Comparison of ENCODE assay signal across 9 cellular contexts in the genomic region with DNA sequence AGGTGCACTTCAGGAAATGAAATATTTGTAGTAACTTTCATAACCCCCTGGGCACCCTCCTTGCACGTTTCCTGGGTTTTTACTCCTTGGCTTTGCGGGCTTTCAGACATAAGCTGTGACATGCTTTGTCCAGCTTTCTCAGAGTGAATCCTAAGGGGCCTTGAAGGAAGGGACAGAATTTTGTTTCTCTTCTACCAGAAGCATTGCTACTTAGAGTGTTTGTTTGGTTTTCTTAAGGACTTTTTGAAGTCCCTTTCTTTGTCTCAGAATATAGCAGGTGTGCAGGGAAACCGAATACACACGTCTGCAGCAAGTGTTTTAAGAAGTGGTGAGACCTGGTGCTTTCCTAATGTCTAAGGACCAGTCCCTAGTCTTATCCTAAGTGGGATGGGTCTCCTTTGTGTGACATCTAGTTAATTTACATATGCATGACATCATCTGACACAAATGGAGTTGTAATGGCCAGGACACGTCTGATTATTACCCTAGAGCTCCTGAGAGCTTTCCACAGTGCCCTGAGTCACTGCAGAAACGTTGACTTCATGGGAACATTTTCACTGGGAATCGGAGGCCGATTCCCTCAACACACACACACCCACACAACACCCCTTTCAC. TPM values are rescaled to one million over a fixed set of nuclear protein-coding genes. Genes with fewer than 3 reads are reported as not detected.
DNase-seq lines count a peak whose midpoint lies in the region; ATAC-seq, FAIRE-seq and TF ChIP-seq lines count a peak whose summit lies in the region.
"Had no signal": no experiment of that assay in that cellular context is flagged by ENCODE, and none has a peak within 500 bp of the region (broad histone marks: within the 10 kb centered on the region; RNA-seq: fewer than 3 reads in every experiment).

No MANE protein-coding gene starts in this region.

- no peak for TF ChIP-seq RAD21 in GM12878 (IDR thresholded peaks at IDR 0.05; ENCODE audit: insufficient read depth, low read depth, low read length)

- H3K4me3 ChIP-seq in GM12878 (no peak overlapping the region), Karpas-422 (ENCODE audit: low read length) (no peak overlapping the region)

- H3K4me2 ChIP-seq in GM12878 (ENCODE audit: control insufficient read depth, insufficient read depth) (no peak overlapping the region), Karpas-422 (ENCODE audit: low read depth, low read length, poor library complexity, severe bottlenecking) (no peak overlapping the region)

- no TSS peak for BruUV-seq in GM12878 (replicated peaks; lab: Mats Ljungman, UMichigan)

- H2AFZ ChIP-seq in GM12878 (ENCODE audit: control insufficient read depth, low read depth, low read length): 0 out of 2 replicates have a peak overlapping the region, but pooled peaks have one; percentile 23
- H2AFZ ChIP-seq in Karpas-422 (ENCODE audit: low read length): no peak overlapping the region

- H3K9me3 ChIP-seq in GM12878 (replicated peaks; ENCODE audit: control insufficient read depth, insufficient read depth, low read length): no peaks in the 10 kb centered on the region
- no peaks in the 10 kb centered on the region for H3K9me3 ChIP-seq in Karpas-422 (ENCODE audit: low read length)

- ATAC-seq in GM18502 (IDR thresholded peaks at IDR 0.05; ENCODE audit: poor library complexity, unreplicated experiment): peak; percentile 18
- ATAC-seq in HG03095 (IDR thresholded peaks at IDR 0.05; ENCODE audit: unreplicated experiment): peak; percentile 31
- ATAC-seq in GM12878: no peak
- ATAC-seq in GM18517 (IDR thresholded peaks at IDR 0.05; ENCODE audit: unreplicated experiment): no peak
- no peak for ATAC-seq in HG03469 (IDR thresholded peaks at IDR 0.05; ENCODE audit: unreplicated experiment)

- intact Hi-C loops in GM12878 (cut with micrococcal nuclease; ENCODE audit: unreplicated experiment): no loop called here

- H3K79me2 ChIP-seq in GM12878 (ENCODE audit: control insufficient read depth, insufficient read depth, low read length) (no peaks in the 10 kb centered on the region), Karpas-422 (ENCODE audit: low read length) (no peaks in the 10 kb centered on the region)

- TF ChIP-seq POLR2A in GM12878 (IDR thresholded peaks at IDR 0.05; ENCODE audit: low read depth, low read length): no peak

- no peak for DNase-seq in GM12878 (ENCODE audit: low read depth, low spot score)
- DNase-seq in left kidney (ENCODE audit: low read depth, low spot score): peak; percentile 42
- DNase-seq in superior temporal gyrus (ENCODE audit: extremely low spot score): peak; percentile 44
- no peak for DNase-seq in Karpas-422

- H3K36me3 ChIP-seq in GM12878 (ENCODE audit: control insufficient read depth in 2 of 2, insufficient read depth in 2 of 2, low read length in 1 of 2): no peaks in the 10 kb centered on the region
- H3K36me3 ChIP-seq in Karpas-422 (ENCODE audit: insufficient read depth, low read length): no peaks in the 10 kb centered on the region

- peak; percentile 80 for FAIRE-seq in GM12878 (lab: Jason Lieb, UNC)
- FAIRE-seq: frontal cortex had no signal

- SMC1A ChIA-PET in GM12878 (lab: Charles Lee; ENCODE audit: uncharacterized antibody, unreplicated experiment): no interaction called here

- no peak overlapping the region for H3K27ac ChIP-seq in GM12878 (ENCODE audit: control insufficient read depth, insufficient read depth)
- no peak overlapping the region for H3K27ac ChIP-seq in Karpas-422 (ENCODE audit: low read length)

- no peaks in the 10 kb centered on the region for H3K9me2 ChIP-seq in Karpas-422 (replicated peaks; ENCODE audit: insufficient read depth, low read length)

- no peak for TF ChIP-seq EP300 in GM12878 (IDR thresholded peaks at IDR 0.05; ENCODE audit: borderline replicate concordance in 1 of 2, control insufficient read depth in 1 of 2, low read depth in 2 of 2, low read length in 2 of 2)

- POLR2A ChIA-PET in GM12878 (lab: Charles Lee): no interaction called here

- CTCF ChIA-PET in GM12878 (lab: Yijun Ruan, JAX): no interaction called here

- no peaks in the 10 kb centered on the region; the same call in 1 of the 2 replicates for H4K20me1 ChIP-seq in GM12878 (ENCODE audit: control insufficient read depth, insufficient read depth)
- H4K20me1 ChIP-seq in Karpas-422 (ENCODE audit: insufficient read depth, low read depth, low read length): no peaks in the 10 kb centered on the region

- 24% methylated on average over 8 of the region's 8 CpGs for WGBS in GM12878 (ENCODE audit: insufficient coverage, insufficient replicate concordance, low lambda C conversion rate, missing lambda C conversion rate)

- no peak for TF ChIP-seq CTCF in GM12878 (IDR thresholded peaks at IDR 0.05 in 2 of 3, conservative IDR thresholded peaks at IDR 0.05 in 1 of 3; ENCODE audit: control insufficient read depth in 2 of 3, extremely low read depth in 1 of 3, insufficient read depth in 1 of 3, low read depth in 3 of 3, low read length in 3 of 3)

- in situ Hi-C loops in GM12878 (cut with MboI): no loop called here

- RAD21 ChIA-PET in GM12878 (lab: Charles Lee; ENCODE audit: unreplicated experiment): no interaction called here

- no peak overlapping the region for H3K9ac ChIP-seq in GM12878 (ENCODE audit: control insufficient read depth, insufficient read depth, low read length)
- no peak overlapping the region for H3K9ac ChIP-seq in Karpas-422 (ENCODE audit: low read length)

- peaks cover 3% of the 10 kb centered on the region; the same call in 1 of the 2 replicates for H3K4me1 ChIP-seq in GM12878 (ENCODE audit: control insufficient read depth, insufficient read depth, low read length)
- H3K4me1 ChIP-seq in Karpas-422 (ENCODE audit: low read length): no peaks in the 10 kb centered on the region

- H3K27me3 ChIP-seq in GM12878 (replicated peaks in 1 of 2; ENCODE audit: control insufficient read depth in 2 of 2, insufficient read depth in 2 of 2, low read length in 1 of 2) (peaks cover 2 to 10% of the 10 kb centered on the region in 2 experiments), Karpas-422 (ENCODE audit: low read length) (no peaks in the 10 kb centered on the region)

TF ChIP-seq in GM12878, 131 proteins besides CTCF, POLR2A, EP300 and RAD21:
- TF ChIP-seq CHD2 (IDR thresholded peaks at IDR 0.05; ENCODE audit: borderline replicate concordance, low read depth, low read length): no peak
- TF ChIP-seq EZH2 (IDR thresholded peaks at IDR 0.05; ENCODE audit: borderline replicate concordance, control insufficient read depth, low read depth, low read length): 0 out of 2 replicates have a peak, but pooled peaks have one; percentile 40

RNA-seq across cellular contexts. Expression of a gene that starts 1.3 kb away (rescaled TPM):
- not detected in 2 replicates for total RNA-seq in GM12878 (2013; cell fraction: nucleolus; rRNA removed)
- 0.76 and 1.0 TPM in 2 replicates for total RNA-seq in GM12878 (2014; rRNA removed)
- 0.49 and 0.92 TPM in 2 replicates for total RNA-seq in GM12878 (2014; rRNA removed; fragmentation: Illumina TruSeq; extraction: Trizol)
- total RNA-seq in GM12878 (2021): 0.38 and 0.53 TPM in 2 replicates
- polyA plus RNA-seq in GM12878 (2011; ENCODE audit: low read depth): 1.1 TPM
- 0.10 and 0.57 TPM in 2 replicates for polyA plus RNA-seq in GM12878 (2011; rRNA removed)
- polyA plus RNA-seq in GM12878 (2011; cell fraction: cytosol; rRNA removed): 0.25 and 0.32 TPM in 2 replicates
- 0.34 and 0.51 TPM in 2 replicates for polyA plus RNA-seq in GM12878 (2011; cell fraction: nucleus; rRNA removed)
- 0.73 TPM in 1 of 2 replicates, not detected in the other for polyA plus RNA-seq in GM12878 (2012)
- 0.36 and 0.57 TPM in 2 replicates for polyA plus RNA-seq in GM12878 (2014; fragmentation: Illumina TruSeq; extraction: Trizol)
- polyA plus RNA-seq in GM12878 (2014; fragmentation: Nextera tagmentation; extraction: Ambion mirVana): 1 to 10 TPM; 1.7 to 1.9 TPM
- polyA plus RNA-seq in GM12878 (2014; rRNA removed): 0.86 and 1.1 TPM in 2 replicates
- 1 to 10 TPM in 1 of 2 experiments, under 1 TPM in 1; 0.96 to 1.0 TPM for polyA plus RNA-seq in GM12878 (2016; fragmentation: Nextera tagmentation; extraction: Ambion mirVana)
- 1.7 TPM in 1 of 2 replicates, not detected in the other for polyA minus RNA-seq in GM12878 (2011; rRNA and poly(A)+ RNA removed)
- not detected in 2 replicates for polyA minus RNA-seq in GM12878 (2011; cell fraction: cytosol; rRNA and poly(A)+ RNA removed)
- polyA minus RNA-seq in GM12878 (2011; cell fraction: nucleus; rRNA and poly(A)+ RNA removed): not detected in 2 replicates
- 1.9 and 2.8 TPM in 2 replicates for total RNA-seq in Karpas-422 (2014; rRNA removed; shearing (Covaris generic); ENCODE audit: low replicate concordance)

RNA-seq across cellular contexts. Expression of a gene that starts 36.9 kb away (rescaled TPM):
- total RNA-seq in GM12878 (2013; cell fraction: nucleolus; rRNA removed): not detected in 2 replicates
- total RNA-seq in GM12878 (2014; rRNA removed) (under 0.01 and 0.05 TPM in 2 replicates), GM12878 (2014; rRNA removed; fragmentation: Illumina TruSeq; extraction: Trizol) (not detected in 2 replicates), GM12878 (2021) (not detected in 2 replicates)
- polyA plus RNA-seq in GM12878 (2011; ENCODE audit: low read depth): not detected
- polyA plus RNA-seq in GM12878 (2011; rRNA removed) (0.04 and 0.05 TPM in 2 replicates), GM12878 (2014; fragmentation: Illumina TruSeq; extraction: Trizol) (0.03 TPM in 1 of 2 replicates, not detected in the other), GM12878 (2014; fragmentation: Nextera tagmentation; extraction: Ambion mirVana) (not detected), GM12878 (2014; rRNA removed) (not detected in 2 replicates), GM12878 (2016; fragmentation: Nextera tagmentation; extraction: Ambion mirVana) (not detected)
- 0.02 and 0.03 TPM in 2 replicates for polyA plus RNA-seq in GM12878 (2011; cell fraction: cytosol; rRNA removed)
- polyA plus RNA-seq in GM12878 (2011; cell fraction: nucleus; rRNA removed): not detected in 2 replicates
- polyA plus RNA-seq in GM12878 (2012): not detected in 2 replicates
- 0.05 and 0.07 TPM in 2 replicates for polyA minus RNA-seq in GM12878 (2011; rRNA and poly(A)+ RNA removed)
- not detected in 2 replicates for polyA minus RNA-seq in GM12878 (2011; cell fraction: cytosol; rRNA and poly(A)+ RNA removed)
- polyA minus RNA-seq in GM12878 (2011; cell fraction: nucleus; rRNA and poly(A)+ RNA removed): 0.10 TPM in 1 of 2 replicates, not detected in the other
- total RNA-seq in Karpas-422 (2014; rRNA removed; shearing (Covaris generic); ENCODE audit: low replicate concordance): 4.3 and 9.7 TPM in 2 replicates

Comparison
In these comparisons a context has a peak if more than half of its experiments do, and no peak if none do; other contexts are left out.
1. ATAC-seq: peak in GM18502 (single experiment) and HG03095 (single experiment); none in GM12878 (single experiment), GM18517 (single experiment) and HG03469 (single experiment).
2. DNase-seq: peak in left kidney (single experiment) and superior temporal gyrus (single experiment); none in GM12878 (single experiment) and Karpas-422 (single experiment).